ENCODE assay signal across 20 cellular contexts in the genomic region with DNA sequence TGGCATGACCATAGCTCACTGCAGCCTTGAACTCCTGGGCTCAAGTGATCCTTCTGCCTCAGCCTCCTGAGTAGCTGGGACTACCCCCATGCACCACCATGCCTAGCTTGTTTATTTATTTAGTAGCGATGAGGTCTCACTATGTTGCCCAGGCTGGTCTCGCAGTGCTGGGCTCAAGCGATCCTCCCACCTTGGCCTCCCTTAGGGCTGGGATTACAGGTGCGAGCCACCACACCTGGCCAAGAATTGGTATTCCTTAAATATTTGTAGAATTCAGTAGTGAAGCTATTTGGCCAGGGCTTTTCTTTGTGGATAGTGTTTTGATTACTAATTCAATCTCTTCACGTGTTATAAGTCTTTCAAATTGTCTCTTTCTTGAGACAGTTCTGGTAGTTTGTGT.
"Had no signal": no experiment of that assay in that cellular context is flagged by ENCODE, and none has a peak within 500 bp of the region (broad histone marks: within the 10 kb centered on the region; RNA-seq: fewer than 3 reads in every experiment).

No MANE protein-coding gene starts in this region.

- H3K36me3 ChIP-seq: lower lobe of right lung, thyroid gland had no signal

- H3K27me3 ChIP-seq: spleen, thyroid gland had no signal

- FAIRE-seq: islet of Langerhans had no signal

- H3K27me3 Mint-ChIP-seq: activated CD8-positive, alpha-beta memory T cell treated with anti-CD3 and anti-CD28 coated beads, Interleukin-2, amount 10 ng/mL, durations not matched to agents 7 days and 5 days had no signal

- ATAC-seq: activated CD8-positive, alpha-beta memory T cell treated with anti-CD3 and anti-CD28 coated beads, Interleukin-2, amount 10 ng/mL, durations not matched to agents 7 days and 5 days; lower lobe of right lung had no signal

- H3K4me3 Mint-ChIP-seq: activated CD8-positive, alpha-beta memory T cell treated with anti-CD3 and anti-CD28 coated beads, Interleukin-2, amount 10 ng/mL, durations not matched to agents 7 days and 5 days; mesothelial cell of epicardium; nephron progenitor cell had no signal

- H3K36me3 Mint-ChIP-seq: activated CD8-positive, alpha-beta memory T cell treated with anti-CD3 and anti-CD28 coated beads, Interleukin-2, amount 10 ng/mL, durations not matched to agents 7 days and 5 days; mesothelial cell of epicardium had no signal

- H3K27ac Mint-ChIP-seq: activated CD8-positive, alpha-beta memory T cell treated with anti-CD3 and anti-CD28 coated beads, Interleukin-2, amount 10 ng/mL, durations not matched to agents 7 days and 5 days; nephron progenitor cell had no signal

- H3K9me3 ChIP-seq: lower lobe of right lung, spleen, thyroid gland had no signal

- H3K9me3 Mint-ChIP-seq: mesothelial cell of epicardium, nephron progenitor cell had no signal

- H3K27ac ChIP-seq: thyroid gland, VCaP had no signal

- H3K4me3 ChIP-seq: lower lobe of right lung, spleen, thyroid gland had no signal

- DNase-seq: activated CD4-positive, alpha-beta T cell treated with anti-CD3 and anti-CD28 coated beads for 1 hour; activated CD4-positive, alpha-beta T cell treated with anti-CD3 and anti-CD28 coated beads, Interleukin-2, amount 50 U/mL, for 48 hours; activated CD8-positive, alpha-beta memory T cell treated with anti-CD3 and anti-CD28 coated beads, Interleukin-2, amount 10 ng/mL, durations not matched to agents 7 days and 5 days; activated effector memory CD4-positive, alpha-beta T cell treated with Interleukin-2 at 50 U/mL for 16 hours; activated naive CD4-positive, alpha-beta T cell treated with anti-CD3 and anti-CD28 coated beads, Interleukin-2, amount 50 U/mL, for 16 hours; foreskin melanocyte; glutamatergic neuron; hippocampal formation; left colon; lower lobe of right lung; nephron progenitor cell; occipital lobe; posterior cingulate gyrus; spleen; stimulated activated CD4-positive, alpha-beta T cell treated with anti-CD3 and anti-CD28 coated beads, Interleukin-4, amount 100 ng/mL, for 4 hours; stimulated activated naive CD4-positive, alpha-beta T cell treated with Interleukin-2 at 50 U/mL for 16 hours; thyroid gland had no signal
